In the genomic region with DNA sequence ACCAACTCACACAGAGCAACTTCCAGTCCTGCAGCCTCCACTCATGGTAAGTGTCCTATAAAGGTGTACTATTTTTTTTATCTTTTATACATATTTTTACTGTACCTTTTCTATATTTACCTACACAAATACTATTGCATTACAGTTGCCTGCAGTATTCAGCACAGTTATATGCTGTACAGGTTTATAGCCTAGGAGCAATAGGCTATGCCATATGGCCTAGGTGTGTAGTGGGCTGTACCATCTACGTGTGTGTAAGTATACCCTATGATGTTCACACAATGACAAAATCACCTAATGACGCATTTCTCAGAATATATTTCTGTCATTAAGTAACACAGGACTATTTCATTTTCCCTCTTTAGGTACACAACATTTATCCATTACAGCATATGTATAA, we compare ENCODE assay signal across 10 cellular contexts. TPM values are rescaled to one million over a fixed set of nuclear protein-coding genes. Genes with fewer than 3 reads are reported as not detected.
"Had no signal": no experiment of that assay in that cellular context is flagged by ENCODE, and none has a peak within 500 bp of the region (broad histone marks: within the 10 kb centered on the region; RNA-seq: fewer than 3 reads in every experiment).

No MANE protein-coding gene starts in this region.

- H3K4me3 ChIP-seq: GM23248, HAP-1, K562 had no signal

- H3K4me1 ChIP-seq: HAP-1 had no signal

- H3K9ac ChIP-seq: GM23248 had no signal

- H3K36me3 ChIP-seq: HAP-1 had no signal

- H3K27ac ChIP-seq: GM23248, HL-60 had no signal

- FAIRE-seq: K562 had no signal

- H3K9me3 ChIP-seq: HAP-1 had no signal

- ATAC-seq: K562 had no signal

- DNase-seq: GM23248, GOT3, H7, Kasumi-1, KG1 had no signal

- H2AFZ ChIP-seq: GM23248 had no signal

RNA-seq across cellular contexts. Expression of gene S100Z, which starts 16.7 kb away (rescaled TPM):
- total RNA-seq: GM23248, HT1080, IMR-90 had no signal
- polyA plus RNA-seq: GM23248, IMR-90 had no signal
